9 cellular contexts compared by ENCODE assay signal in the genomic region with DNA sequence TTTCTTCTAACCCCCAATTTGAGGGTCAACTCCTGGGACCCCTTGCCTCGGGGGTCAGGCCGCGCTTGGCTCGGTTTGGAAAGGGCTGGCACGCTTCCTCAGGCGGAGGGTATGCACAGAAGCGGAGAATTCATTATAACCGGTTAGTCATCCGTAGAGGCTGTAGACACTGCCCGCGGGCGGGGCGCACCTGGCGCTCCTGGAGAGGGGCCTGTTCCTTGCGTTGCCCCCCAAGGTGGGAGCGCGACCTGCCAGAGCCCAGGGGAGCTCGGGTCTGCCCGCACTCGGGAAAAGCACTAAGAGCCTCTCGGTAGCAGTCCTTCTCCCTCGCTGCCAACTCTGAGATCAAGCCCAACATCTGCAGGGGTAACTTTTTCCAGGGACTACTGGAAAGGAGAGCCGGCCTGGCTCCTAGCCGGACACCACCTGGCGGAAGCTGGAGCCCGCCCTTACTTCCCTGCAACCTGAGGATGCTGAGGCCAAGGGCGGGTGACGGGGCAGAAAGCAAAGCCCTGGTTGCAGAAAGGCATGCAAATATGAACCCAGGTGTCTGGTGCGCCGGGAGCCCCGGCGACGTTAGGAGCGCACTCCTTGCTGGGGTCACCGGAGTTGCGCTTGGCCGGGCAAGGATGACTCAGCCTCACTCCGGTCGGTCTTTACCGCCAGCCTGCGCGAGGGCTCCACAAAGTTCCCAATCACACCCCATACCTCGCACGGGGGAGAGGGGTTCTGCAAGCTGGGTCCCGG. TPM values are rescaled to one million over a fixed set of nuclear protein-coding genes. Genes with fewer than 3 reads are reported as not detected.
A peak's percentile ranks its signal among the peaks of the same experiment; 100 is the strongest.
DNase-seq lines count a peak whose midpoint lies in the region; ATAC-seq and TF ChIP-seq lines count a peak whose summit lies in the region.
"Had no signal": no experiment of that assay in that cellular context is flagged by ENCODE, and none has a peak within 500 bp of the region (broad histone marks: within the 10 kb centered on the region; RNA-seq: fewer than 3 reads in every experiment).

No MANE protein-coding gene starts in this region.

- CTCF ChIA-PET in CD4-positive, alpha-beta T cell (lab: Charles Lee): no interaction called here

- H3K9me3 Mint-ChIP-seq in memory B cell: peaks cover 6% of the 10 kb centered on the region
- no peaks in the 10 kb centered on the region for H3K9me3 Mint-ChIP-seq in CD4-positive, alpha-beta T cell

- peaks cover 1% of the 10 kb centered on the region for H3K36me3 Mint-ChIP-seq in memory B cell
- no peaks in the 10 kb centered on the region for H3K36me3 Mint-ChIP-seq in CD4-positive, alpha-beta T cell (ENCODE audit: low read depth)

- H3K27ac ChIP-seq in VCaP: peak overlapping the region; percentile 15; the same call in 1 of the 2 replicates
- no peak overlapping the region for H3K27ac ChIP-seq in CD4-positive, alpha-beta T cell (ENCODE audit: low read depth, low read length)
- H3K27ac ChIP-seq: body of pancreas had no signal

- H3K27me3 ChIP-seq in GM06990 (replicated peaks; ENCODE audit: control insufficient read depth, insufficient read depth, low read length): no peaks in the 10 kb centered on the region; the same call in 1 of the 2 replicates
- peaks cover 47% of the 10 kb centered on the region for H3K27me3 ChIP-seq in CD4-positive, alpha-beta T cell (ENCODE audit: control insufficient read depth, insufficient read depth, low read length)

- H3K9me3 ChIP-seq in CD4-positive, alpha-beta T cell (ENCODE audit: control insufficient read depth, low read length): no peaks in the 10 kb centered on the region
- H3K9me3 ChIP-seq: body of pancreas had no signal

- H3K36me3 ChIP-seq in GM06990 (ENCODE audit: control insufficient read depth, insufficient read depth, low read length): no peaks in the 10 kb centered on the region

- DNase-seq in GM06990 (ENCODE audit: extremely low read depth, insufficient read length) (peak; percentile 63), memory B cell (ENCODE audit: low spot score in 2 of 2) (no peak), posterior vena cava (ENCODE audit: low spot score) (no peak), GDM1 (lab: John Stamatoyannopoulos, UW) (no peak)
- DNase-seq in activated CD4-positive, alpha-beta T cell treated with anti-CD3 and anti-CD28 coated beads, Interleukin-2, amount 50 U/mL, for 4 hours: no peak
- DNase-seq in CD4-positive, alpha-beta T cell: no peak

- H3K27ac Mint-ChIP-seq in memory B cell: no peak overlapping the region
- H3K27ac Mint-ChIP-seq in CD4-positive, alpha-beta T cell: no peak overlapping the region

- peak overlapping the region; percentile 34 for H3K4me3 Mint-ChIP-seq in memory B cell
- no peak overlapping the region for H3K4me3 Mint-ChIP-seq in CD4-positive, alpha-beta T cell

- TF ChIP-seq CTCF in GM06990 (IDR thresholded peaks at IDR 0.05; ENCODE audit: insufficient read depth, low read length, poor library complexity, severe bottlenecking): no peak
- no peak; the same call in 1 of the 2 replicates for TF ChIP-seq CTCF in VCaP (conservative IDR thresholded peaks at IDR 0.05)
- TF ChIP-seq CTCF in CD4-positive, alpha-beta T cell (IDR thresholded peaks at IDR 0.05): no peak

- H3K4me3 ChIP-seq in GM06990 (replicated peaks; ENCODE audit: low read depth, low read length): no peak overlapping the region

- POLR2A ChIA-PET in CD4-positive, alpha-beta T cell (lab: Charles Lee): no interaction called here

- intact Hi-C loops in posterior vena cava (cut with DNase I): no loop called here
- intact Hi-C loops in CD4-positive, alpha-beta T cell (cut with DNase I, micrococcal nuclease): no loop called here

- H3K4me1 Mint-ChIP-seq in memory B cell: peaks cover 7% of the 10 kb centered on the region
- peaks cover 12% of the 10 kb centered on the region for H3K4me1 Mint-ChIP-seq in CD4-positive, alpha-beta T cell (ENCODE audit: low read depth)

- H3K27me3 Mint-ChIP-seq in memory B cell: peaks cover 28% of the 10 kb centered on the region
- peaks cover 69% of the 10 kb centered on the region for H3K27me3 Mint-ChIP-seq in CD4-positive, alpha-beta T cell

- peak; percentile 88 for ATAC-seq in HG02759 (IDR thresholded peaks at IDR 0.05; ENCODE audit: unreplicated experiment)
- ATAC-seq in memory B cell (ENCODE audit: low read depth): no peak
- no peak for ATAC-seq in CD4-positive, alpha-beta T cell (ENCODE audit: poor library complexity)
- ATAC-seq: body of pancreas had no signal

RNA-seq across cellular contexts. Expression of a gene that starts 1.5 kb away (rescaled TPM):
- total RNA-seq in posterior vena cava: 1 to 10 TPM; 2.0 to 4.0 TPM
- total RNA-seq in CD4-positive, alpha-beta T cell: under 1 TPM in 1 of 2 experiments, not detected in 1; 0.08 TPM
- total RNA-seq: body of pancreas had no signal
